1 cellular context compared by ENCODE assay signal in genomic region chr5:2997179-2997578, GRCh38.
TF ChIP-seq lines count a peak whose summit lies in the region.

No MANE protein-coding gene starts in this region.

TF ChIP-seq in H1, 55 proteins besides CTCF, POLR2A, EP300 and RAD21:
- TF ChIP-seq POU5F1 (IDR thresholded peaks at IDR 0.05; ENCODE audit: low read depth, low read length) (no peak), ASH2L (IDR thresholded peaks at IDR 0.05; ENCODE audit: low read length) (no peak), RXRA (IDR thresholded peaks at IDR 0.05; ENCODE audit: insufficient read depth, low read depth, low read length) (no peak), TCF12 (IDR thresholded peaks at IDR 0.05; ENCODE audit: low read depth, low read length) (no peak), BRCA1 (IDR thresholded peaks at IDR 0.05; ENCODE audit: low read depth, low read length) (no peak), BACH1 (IDR thresholded peaks at IDR 0.05; ENCODE audit: low read length) (no peak), RBBP5 (IDR thresholded peaks at IDR 0.05; ENCODE audit: borderline replicate concordance, low read depth, low read length) (no peak)
